Comparison of ENCODE assay signal across 16 cellular contexts in the genomic region with DNA sequence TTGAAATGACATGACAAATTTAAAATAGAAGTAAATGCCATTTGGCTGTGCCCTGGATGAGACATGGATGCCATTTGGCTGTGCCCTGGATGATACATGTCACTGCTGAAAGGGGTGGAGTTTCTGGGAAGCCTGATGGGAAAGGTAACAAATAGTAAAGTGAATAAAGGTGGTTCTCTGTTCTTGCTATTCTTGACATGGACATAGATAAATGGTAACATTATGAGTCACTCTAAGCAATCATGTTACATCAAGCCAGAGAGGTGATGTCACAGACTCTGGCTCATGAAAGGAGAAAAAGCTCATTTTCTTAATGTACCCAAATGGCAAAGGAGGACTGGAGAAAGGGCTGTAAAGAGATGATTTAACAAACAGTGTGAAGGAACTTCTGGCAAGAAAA.
DNase-seq lines count a peak whose midpoint lies in the region; ATAC-seq, FAIRE-seq and TF ChIP-seq lines count a peak whose summit lies in the region.
"Had no signal": no experiment of that assay in that cellular context is flagged by ENCODE, and none has a peak within 500 bp of the region (broad histone marks: within the 10 kb centered on the region; RNA-seq: fewer than 3 reads in every experiment).

No MANE protein-coding gene starts in this region.

- H3K4me3 ChIP-seq in PC-3 (ENCODE audit: low read length) (no peak overlapping the region), endothelial cell of umbilical vein (replicated peaks in 1 of 3; ENCODE audit: insufficient read depth in 1 of 3, low read depth in 1 of 3, low read length in 3 of 3) (no peak overlapping the region), osteoblast (ENCODE audit: insufficient read depth, low read length) (no peak overlapping the region), left ventricle myocardium inferior (no peak overlapping the region), vagina (no peak overlapping the region)
- H3K4me3 ChIP-seq: BLaER1, gastrocnemius medialis had no signal

- no peaks in the 10 kb centered on the region for H3K27me3 ChIP-seq in PC-3 (ENCODE audit: low read length)
- H3K27me3 ChIP-seq in endothelial cell of umbilical vein (ENCODE audit: control insufficient read depth in 2 of 2, insufficient read depth in 2 of 2, low read length in 2 of 2), result peaks cover 4 to 5% of the 10 kb centered on the region in 2 experiments
- no peaks in the 10 kb centered on the region for H3K27me3 ChIP-seq in osteoblast (ENCODE audit: insufficient read depth, low read length)
- no peaks in the 10 kb centered on the region for H3K27me3 ChIP-seq in left ventricle myocardium inferior (ENCODE audit: low read depth)
- no peaks in the 10 kb centered on the region for H3K27me3 ChIP-seq in vagina
- H3K27me3 ChIP-seq: BLaER1, gastrocnemius medialis had no signal

- no peak overlapping the region for H3K4me2 ChIP-seq in PC-3 (ENCODE audit: low read length)
- H3K4me2 ChIP-seq in endothelial cell of umbilical vein (ENCODE audit: insufficient read depth, low read length), result no peak overlapping the region
- no peak overlapping the region for H3K4me2 ChIP-seq in osteoblast (ENCODE audit: insufficient read depth, low read length)
- H3K4me2 ChIP-seq: BLaER1 had no signal

- H2AFZ ChIP-seq in PC-3 (ENCODE audit: low read length), result no peak overlapping the region
- no peak overlapping the region for H2AFZ ChIP-seq in endothelial cell of umbilical vein (ENCODE audit: low read depth, low read length)
- H2AFZ ChIP-seq in osteoblast (ENCODE audit: low read length), result no peak overlapping the region

- no peak for FAIRE-seq in endothelial cell of umbilical vein (lab: Jason Lieb, UNC)
- FAIRE-seq: GM18507, islet of Langerhans had no signal

- H3K9me3 ChIP-seq in PC-3 (ENCODE audit: low read length) (no peaks in the 10 kb centered on the region), endothelial cell of umbilical vein (replicated peaks; ENCODE audit: control insufficient read depth, insufficient read depth, low read length) (no peaks in the 10 kb centered on the region), osteoblast (ENCODE audit: low read depth, low read length) (no peaks in the 10 kb centered on the region), left ventricle myocardium inferior (replicated peaks) (peaks cover 7% of the 10 kb centered on the region), vagina (no peaks in the 10 kb centered on the region)
- H3K9me3 ChIP-seq: gastrocnemius medialis had no signal

- H3K4me1 ChIP-seq in PC-3 (ENCODE audit: insufficient read depth, low read length) (peaks cover 5% of the 10 kb centered on the region), endothelial cell of umbilical vein (ENCODE audit: control insufficient read depth, extremely low read depth, insufficient read depth, low read length) (no peaks in the 10 kb centered on the region), osteoblast (ENCODE audit: insufficient read depth, low read length) (no peaks in the 10 kb centered on the region), left ventricle myocardium inferior (no peaks in the 10 kb centered on the region), vagina (no peaks in the 10 kb centered on the region)
- H3K4me1 ChIP-seq: BLaER1, gastrocnemius medialis had no signal

- intact Hi-C loops in PC-3 (cut with micrococcal nuclease), result no loop called here
- intact Hi-C loops in endothelial cell of umbilical vein (cut with micrococcal nuclease), result no loop called here
- intact Hi-C loops in left ventricle myocardium inferior (cut with micrococcal nuclease), result no loop called here
- intact Hi-C loops in vagina (cut with DNase I), result loop anchor here (5.0 kb wide), 1 partner anchor 1772 kb away; no protein-coding TSS in a partner anchor

- H3F3A ChIP-seq in PC-3 (ENCODE audit: low read length, unreplicated experiment), result no peaks in the 10 kb centered on the region

- TF ChIP-seq POLR2A in endothelial cell of umbilical vein (IDR thresholded peaks at IDR 0.05; ENCODE audit: low read depth, low read length) (no peak), vagina (IDR thresholded peaks at IDR 0.05) (no peak)

- CTCF ChIA-PET in PC-3 (lab: Charles Lee) (no interaction called here), endothelial cell of umbilical vein (lab: Charles Lee) (no interaction called here)

- H3K27ac ChIP-seq in PC-3 (ENCODE audit: low read length) (no peak overlapping the region), endothelial cell of umbilical vein (ENCODE audit: insufficient read depth, low read depth, low read length) (no peak overlapping the region), osteoblast (ENCODE audit: low read depth, low read length) (no peak overlapping the region), left ventricle myocardium inferior (replicated peaks) (no peak overlapping the region), vagina (no peak overlapping the region)
- H3K27ac ChIP-seq: BLaER1, gastrocnemius medialis, VCaP had no signal

- H3K36me3 ChIP-seq in PC-3 (ENCODE audit: low read depth, low read length) (no peaks in the 10 kb centered on the region), endothelial cell of umbilical vein (ENCODE audit: control insufficient read depth in 2 of 2, extremely low read depth in 1 of 2, insufficient read depth in 2 of 2, low read length in 2 of 2) (no peaks in the 10 kb centered on the region), osteoblast (ENCODE audit: insufficient read depth, low read length) (no peaks in the 10 kb centered on the region), left ventricle myocardium inferior (no peaks in the 10 kb centered on the region), vagina (no peaks in the 10 kb centered on the region)
- H3K36me3 ChIP-seq: BLaER1, gastrocnemius medialis had no signal

- no peaks in the 10 kb centered on the region for H3K9me1 ChIP-seq in endothelial cell of umbilical vein (replicated peaks; ENCODE audit: control insufficient read depth, extremely low read depth, insufficient read depth, low read length)

- ATAC-seq in PC-3, result peak; percentile 45
- no peak for ATAC-seq in GM19023 (IDR thresholded peaks at IDR 0.05; ENCODE audit: unreplicated experiment)
- ATAC-seq: activated naive CD4-positive, alpha-beta T cell treated with anti-CD3 and anti-CD28 coated beads, Interleukin-2, amount 50 U/mL, for 72 hours; gastrocnemius medialis had no signal

- BruUV-seq in PC-3 (replicated peaks; lab: Mats Ljungman, UMichigan) (no TSS peak), endothelial cell of umbilical vein (replicated peaks; lab: Mats Ljungman, UMichigan) (no TSS peak)

- H3K9me2 ChIP-seq in PC-3 (replicated peaks; ENCODE audit: low read length), result no peaks in the 10 kb centered on the region

- TF ChIP-seq CTCF in PC-3 (conservative IDR thresholded peaks at IDR 0.05; ENCODE audit: low read depth, low read length) (no peak), endothelial cell of umbilical vein (IDR thresholded peaks at IDR 0.05; ENCODE audit: extremely low read depth in 1 of 2, insufficient read depth in 1 of 2, low read depth in 1 of 2, low read length in 2 of 2) (no peak), osteoblast (IDR thresholded peaks at IDR 0.05; ENCODE audit: extremely low read depth, low read depth, low read length) (no peak), left ventricle myocardium inferior (IDR thresholded peaks at IDR 0.05; ENCODE audit: borderline replicate concordance) (no peak), vagina (IDR thresholded peaks at IDR 0.05) (no peak)

- H4K20me1 ChIP-seq in PC-3 (ENCODE audit: low read length) (no peaks in the 10 kb centered on the region), endothelial cell of umbilical vein (replicated peaks; ENCODE audit: control insufficient read depth, extremely low read depth, insufficient read depth, low read length) (no peaks in the 10 kb centered on the region), osteoblast (ENCODE audit: insufficient read depth, low read length) (no peaks in the 10 kb centered on the region)
- H4K20me1 ChIP-seq: BLaER1 had no signal

- H3K9ac ChIP-seq in PC-3 (ENCODE audit: low read length), result no peak overlapping the region
- H3K9ac ChIP-seq in endothelial cell of umbilical vein (replicated peaks; ENCODE audit: extremely low read depth, insufficient read depth, low read length), result no peak overlapping the region
- H3K9ac ChIP-seq: BLaER1 had no signal

- dilution Hi-C loops in endothelial cell of umbilical vein (cut with MboI; ENCODE audit: extremely low pct_ligation_motif_present, low sequenced_read_pairs), result no loop called here

- POLR2A ChIA-PET in PC-3 (lab: Charles Lee; ENCODE audit: unreplicated experiment), result no interaction called here
- POLR2A ChIA-PET in endothelial cell of umbilical vein (lab: Charles Lee), result no interaction called here

- DNase-seq in EH (ENCODE audit: low read depth) (peak; percentile 36), PC-3 (peak; percentile 45), endothelial cell of umbilical vein (ENCODE audit: low read depth, low spot score) (no peak), osteoblast (ENCODE audit: insufficient read length, low spot score, missing footprints) (peak; percentile 18), left ventricle myocardium inferior (no peak), vagina (ENCODE audit: extremely low spot score in 2 of 2) (no peak)
- DNase-seq in stimulated activated CD4-positive, alpha-beta T cell treated with anti-CD3 and anti-CD28 coated beads, Interleukin-15, amount 100 ng/mL, for 24 hours, result no peak
- DNase-seq: gastrocnemius medialis, NCI-H1436, NCI-H748 treated with DMSO at 0.1 percent for 48 hours had no signal

- H3K79me2 ChIP-seq in PC-3 (ENCODE audit: low read length) (no peaks in the 10 kb centered on the region), endothelial cell of umbilical vein (ENCODE audit: control insufficient read depth, insufficient read depth, low read length) (no peaks in the 10 kb centered on the region), osteoblast (ENCODE audit: insufficient read depth, low read length) (no peaks in the 10 kb centered on the region)

TF ChIP-seq in endothelial cell of umbilical vein, 7 proteins besides CTCF, POLR2A, EP300 and RAD21:
- TF ChIP-seq, protein P1, sequence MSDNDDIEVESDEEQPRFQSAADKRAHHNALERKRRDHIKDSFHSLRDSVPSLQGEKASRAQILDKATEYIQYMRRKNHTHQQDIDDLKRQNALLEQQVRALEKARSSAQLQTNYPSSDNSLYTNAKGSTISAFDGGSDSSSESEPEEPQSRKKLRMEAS (IDR thresholded peaks at IDR 0.05; ENCODE audit: insufficient read depth, insufficient read length), result no peak
- TF ChIP-seq FOS (IDR thresholded peaks at IDR 0.05; ENCODE audit: borderline replicate concordance, insufficient read depth, low read length) (no peak), EZH2 (IDR thresholded peaks at IDR 0.05; ENCODE audit: borderline replicate concordance, low read depth, low read length, severe bottlenecking) (no peak), GATA2 (IDR thresholded peaks at IDR 0.05; ENCODE audit: insufficient read depth, insufficient read length, low read depth, low read length) (no peak), MYC (IDR thresholded peaks at IDR 0.05; ENCODE audit: low read depth, low read length) (no peak), JUN (IDR thresholded peaks at IDR 0.05; ENCODE audit: borderline replicate concordance, insufficient read depth, insufficient read length, low read depth) (peak; percentile 27), POLR2AphosphoS5 (IDR thresholded peaks at IDR 0.05; ENCODE audit: insufficient read depth, low read depth, low read length) (no peak)

Comparison
In these comparisons a context has a peak if more than half of its experiments do, and no peak if none do; other contexts are left out.
1. DNase-seq: peak in EH (single experiment), PC-3 (single experiment) and osteoblast (single experiment); none in endothelial cell of umbilical vein (single experiment), stimulated activated CD4-positive, alpha-beta T cell treated with anti-CD3 and anti-CD28 coated beads, Interleukin-15, amount 100 ng/mL, for 24 hours (single experiment), left ventricle myocardium inferior (single experiment) and vagina (0 of 2).